ENCODE assay signal across 14 cellular contexts in genomic region chr1:47129489-47130225, GRCh38. TPM values are rescaled to one million over a fixed set of nuclear protein-coding genes. Genes with fewer than 3 reads are reported as not detected.
DNase-seq lines count a peak whose midpoint lies in the region; ATAC-seq and TF ChIP-seq lines count a peak whose summit lies in the region.
"Not testable (repeated sequence)": the region's sequence is repeated elsewhere in the genome, so short reads cannot be mapped to it uniquely, and the experiment has no call there.
"Had no signal": no experiment of that assay in that cellular context is flagged by ENCODE, and none has a peak within 500 bp of the region (broad histone marks: within the 10 kb centered on the region; RNA-seq: fewer than 3 reads in every experiment).

No MANE protein-coding gene starts in this region.

- TF ChIP-seq POLR2A in right lobe of liver (IDR thresholded peaks at IDR 0.05) = not testable (repeated sequence)

- not testable (repeated sequence) for H2BK120ac ChIP-seq in mesendoderm (ENCODE audit: low read depth, low read length)

- H4K5ac ChIP-seq in mesendoderm (ENCODE audit: low read length) = not testable (repeated sequence)

- H3K36me3 Mint-ChIP-seq in GM23338 (ENCODE audit: low read depth) = not testable (repeated sequence)

- H3K4me3 ChIP-seq in GM23338 (peak overlapping the region; percentile 4), HUES64 (ENCODE audit: low read length) (0 out of 2 replicates have a peak overlapping the region, but pooled peaks have one; percentile 5), iPS-20b (ENCODE audit: low read length) (peak overlapping the region; percentile 32; the same call in 1 of the 2 replicates)
- H3K4me3 ChIP-seq in mammary epithelial cell (replicated peaks in 1 of 3; ENCODE audit: insufficient read depth in 1 of 3, low read depth in 2 of 3, low read length in 3 of 3); epithelial cell of esophagus (ENCODE audit: low read length); right lobe of liver; mesendoderm (ENCODE audit: low read length); upper lobe of right lung: not testable (repeated sequence)

- H3K4ac ChIP-seq in mesendoderm (ENCODE audit: low read depth, low read length) = not testable (repeated sequence)

- H3K4me3 Mint-ChIP-seq in GM23338 = not testable (repeated sequence)

- peaks cover 28% of the 10 kb centered on the region for H3K4me1 Mint-ChIP-seq in GM23338

- H3K23ac ChIP-seq in mesendoderm (ENCODE audit: low read length) = not testable (repeated sequence)

- intact Hi-C loops in mammary epithelial cell (cut with micrococcal nuclease); right lobe of liver (cut with DNase I); upper lobe of right lung (cut with DNase I): not testable (repeated sequence)

- not testable (repeated sequence) for H3K79me2 ChIP-seq in GM23338 (replicated peaks; ENCODE audit: insufficient read depth); mammary epithelial cell (ENCODE audit: insufficient read depth, low read length); mesendoderm (ENCODE audit: control insufficient read depth, insufficient read depth, low read length)

- H3K9me3 ChIP-seq in HUES64 (ENCODE audit: insufficient read depth, low read depth, low read length); mammary epithelial cell (replicated peaks; ENCODE audit: insufficient read depth, low read length); iPS-20b (ENCODE audit: insufficient read depth, low read depth, low read length); right lobe of liver; upper lobe of right lung: not testable (repeated sequence)

- H3K9me2 ChIP-seq in GM23338 (ENCODE audit: insufficient read depth) = not testable (repeated sequence)

- BruUV-seq in mammary epithelial cell (replicated peaks; lab: Mats Ljungman, UMichigan) = not testable (repeated sequence)

- dilution Hi-C loops in mammary epithelial cell (cut with HindIII; ENCODE audit: low sequenced_read_pairs) = not testable (repeated sequence)

- H3K27me3 Mint-ChIP-seq in GM23338 (ENCODE audit: insufficient read depth, low read depth, poor library complexity) = peaks cover 11% of the 10 kb centered on the region

- ATAC-seq in GM23338 (peak; percentile 81), right lobe of liver (peak in 1 of 4 donors; percentile 19), upper lobe of right lung (peak; percentile 96)

- WGBS in HUES64 = 65% methylated on average over 8 of the region's 8 CpGs
- WGBS in mammary epithelial cell (ENCODE audit: low coverage, missing lambda C conversion rate) = 68% methylated on average over 8 of the region's 8 CpGs
- 45% methylated on average over 6 of the region's 8 CpGs for WGBS in right lobe of liver (ENCODE audit: insufficient coverage, low coverage, low lambda C conversion rate, missing lambda C conversion rate)
- WGBS in mesendoderm (ENCODE audit: extremely low coverage, insufficient coverage, low lambda C conversion rate) = no CpG with 5 or more reads among the region's 8 CpGs

- H3K9ac ChIP-seq in HUES64 (ENCODE audit: low read depth, low read length) = 0 out of 2 replicates have a peak overlapping the region, but pooled peaks have one; percentile 51
- not testable (repeated sequence) for H3K9ac ChIP-seq in mammary epithelial cell (ENCODE audit: insufficient read depth, low read length); iPS-20b (ENCODE audit: low read depth, low read length); mesendoderm (ENCODE audit: low read length)

- not testable (repeated sequence) for H3F3A ChIP-seq in GM23338 (replicated peaks; ENCODE audit: low read depth)

- not testable (repeated sequence) for TF ChIP-seq CTCF in GM23338 (conservative IDR thresholded peaks at IDR 0.05; ENCODE audit: low read depth in 2 of 2); mammary epithelial cell (conservative IDR thresholded peaks at IDR 0.05 in 1 of 2, IDR thresholded peaks at IDR 0.05 in 1 of 2; ENCODE audit: extremely low read depth in 1 of 2, insufficient read depth in 1 of 2, low read depth in 1 of 2, low read length in 2 of 2); epithelial cell of esophagus (IDR thresholded peaks at IDR 0.05; ENCODE audit: insufficient read depth, low read depth, low read length, missing control alignments); right lobe of liver (IDR thresholded peaks at IDR 0.05); upper lobe of right lung (IDR thresholded peaks at IDR 0.05)

- DNase-seq in GM23338 (ENCODE audit: low spot score) (peak; percentile 58), mammary epithelial cell (peak; percentile 52), epithelial cell of esophagus (ENCODE audit: low read depth) (peak; percentile 80), mesendoderm (peak; percentile 34), upper lobe of right lung (peak; percentile 71)
- not testable (repeated sequence) for DNase-seq in right lobe of liver

- CTCF ChIA-PET in mammary epithelial cell (lab: Charles Lee; ENCODE audit: low non-redundant PET) = not testable (repeated sequence)

- H4K8ac ChIP-seq in mesendoderm (ENCODE audit: low read depth, low read length) = not testable (repeated sequence)

- H3K18ac ChIP-seq in mesendoderm (ENCODE audit: low read length) = peak overlapping the region; percentile 18

- H3K4me1 ChIP-seq in GM23338 (ENCODE audit: insufficient read depth) = peaks cover 24% of the 10 kb centered on the region
- H3K4me1 ChIP-seq in HUES64 (ENCODE audit: insufficient read depth, low read length) = peaks cover 14% of the 10 kb centered on the region
- not testable (repeated sequence) for H3K4me1 ChIP-seq in mammary epithelial cell (ENCODE audit: insufficient read depth, low read length); iPS-20b (ENCODE audit: insufficient read depth, low read length); mesendoderm (ENCODE audit: control insufficient read depth, low read depth, low read length); upper lobe of right lung
- H3K4me1 ChIP-seq in right lobe of liver = peaks cover 0 to 27% (median 12%) of the 10 kb centered on the region in 4 donors

- H2BK15ac ChIP-seq in mesendoderm (replicated peaks; ENCODE audit: low read depth) = not testable (repeated sequence)

- not testable (repeated sequence) for H3K56ac ChIP-seq in mesendoderm (ENCODE audit: low read length)

- not testable (repeated sequence) for H3K79me1 ChIP-seq in mesendoderm (ENCODE audit: low read length)

- peak overlapping the region; percentile 42 for H3K4me2 ChIP-seq in GM23338
- not testable (repeated sequence) for H3K4me2 ChIP-seq in mammary epithelial cell (ENCODE audit: insufficient read depth, low read depth, low read length); mesendoderm (ENCODE audit: low read length)

- in situ Hi-C loops in mammary epithelial cell (cut with MboI; ENCODE audit: low sequenced_read_pairs in 2 of 2) = not testable (repeated sequence)

- not testable (repeated sequence) for H3K9me3 Mint-ChIP-seq in GM23338

- not testable (repeated sequence) for H2AK5ac ChIP-seq in mesendoderm (ENCODE audit: low read length)

- H3K27ac ChIP-seq in GM23338 (ENCODE audit: low read depth) = 0 out of 2 replicates have a peak overlapping the region, but pooled peaks have one; percentile 12
- peak overlapping the region; percentile 60; the same call in 1 of the 2 replicates for H3K27ac ChIP-seq in HUES64 (ENCODE audit: low read depth, low read length)
- H3K27ac ChIP-seq in mammary epithelial cell (ENCODE audit: insufficient read depth, low read depth, low read length); iPS-20b (ENCODE audit: low read length); mesendoderm (ENCODE audit: low read depth, low read length): not testable (repeated sequence)
- peak overlapping the region in 2 of 3 donors; percentile 13 to 47 for H3K27ac ChIP-seq in right lobe of liver
- peak overlapping the region; percentile 42 for H3K27ac ChIP-seq in upper lobe of right lung

- H3K27me3 ChIP-seq in GM23338 (ENCODE audit: insufficient read depth); HUES64 (ENCODE audit: insufficient read depth, low read length); mammary epithelial cell (ENCODE audit: insufficient read depth, low read length); iPS-20b (ENCODE audit: insufficient read depth, low read length); right lobe of liver; mesendoderm (ENCODE audit: insufficient read depth, low read length, poor library complexity); upper lobe of right lung: not testable (repeated sequence)

- not testable (repeated sequence) for H2AFZ ChIP-seq in GM23338; mammary epithelial cell (ENCODE audit: low read depth, low read length)

- not testable (repeated sequence) for H2BK5ac ChIP-seq in mesendoderm (ENCODE audit: low read length)

- not testable (repeated sequence) for H3K36me3 ChIP-seq in GM23338 (ENCODE audit: insufficient read depth); HUES64 (ENCODE audit: insufficient read depth, low read length); mammary epithelial cell (ENCODE audit: insufficient read depth, low read length); iPS-20b (ENCODE audit: insufficient read depth, low read depth, low read length); right lobe of liver; mesendoderm (ENCODE audit: control insufficient read depth, insufficient read depth, low read length); upper lobe of right lung

- H4K20me1 ChIP-seq in GM23338 (replicated peaks; ENCODE audit: insufficient read depth); mammary epithelial cell (ENCODE audit: insufficient read depth, low read length): not testable (repeated sequence)

- peak overlapping the region; percentile 82; the same call in 1 of the 2 replicates for H3K27ac Mint-ChIP-seq in GM23338

RNA-seq across cellular contexts. Expression of gene CYP4A22, which starts 7.6 kb away (rescaled TPM):
- total RNA-seq in GM23338 (2014; rRNA removed; shearing (Covaris generic)) = not detected in 2 replicates
- not detected in 2 replicates for polyA plus RNA-seq in GM23338 (2016; fragmentation: Nextera tagmentation; extraction: Ambion mirVana)
- polyA plus RNA-seq in HUES64 (2013, experiment 1 of 2) = not detected
- not detected for polyA plus RNA-seq in HUES64 (2013, experiment 2 of 2)
- not detected for total RNA-seq in mammary epithelial cell
- polyA plus RNA-seq in mammary epithelial cell = not detected
- polyA minus RNA-seq in mammary epithelial cell = not detected
- total RNA-seq in right lobe of liver = 100 to 1,000 TPM in 1 of 6 experiments, 10 to 100 TPM in 5; 17.2 to 159 (median 48.9) TPM
- polyA plus RNA-seq in mesendoderm (2013, experiment 1 of 2) = not detected
- polyA plus RNA-seq in mesendoderm (2013, experiment 2 of 2) = 0.03 TPM
- total RNA-seq in upper lobe of right lung = not detected
- total RNA-seq: Caco-2; CD4-positive, alpha-beta T cell; HFFc6; HT1080 had no signal
- polyA plus RNA-seq: A549, BJ had no signal

Comparison
In these comparisons a context has a peak if more than half of its experiments do, and no peak if none do; other contexts are left out.
1. RNA of gene CYP4A22, which starts 7.6 kb away (total RNA-seq): 17.2 to 159 TPM in right lobe of liver; not detected in upper lobe of right lung (single experiment), not detected in GM23338 and not detected in mammary epithelial cell; every median in the first group is over 10 times any median in the second.